In the genomic region with DNA sequence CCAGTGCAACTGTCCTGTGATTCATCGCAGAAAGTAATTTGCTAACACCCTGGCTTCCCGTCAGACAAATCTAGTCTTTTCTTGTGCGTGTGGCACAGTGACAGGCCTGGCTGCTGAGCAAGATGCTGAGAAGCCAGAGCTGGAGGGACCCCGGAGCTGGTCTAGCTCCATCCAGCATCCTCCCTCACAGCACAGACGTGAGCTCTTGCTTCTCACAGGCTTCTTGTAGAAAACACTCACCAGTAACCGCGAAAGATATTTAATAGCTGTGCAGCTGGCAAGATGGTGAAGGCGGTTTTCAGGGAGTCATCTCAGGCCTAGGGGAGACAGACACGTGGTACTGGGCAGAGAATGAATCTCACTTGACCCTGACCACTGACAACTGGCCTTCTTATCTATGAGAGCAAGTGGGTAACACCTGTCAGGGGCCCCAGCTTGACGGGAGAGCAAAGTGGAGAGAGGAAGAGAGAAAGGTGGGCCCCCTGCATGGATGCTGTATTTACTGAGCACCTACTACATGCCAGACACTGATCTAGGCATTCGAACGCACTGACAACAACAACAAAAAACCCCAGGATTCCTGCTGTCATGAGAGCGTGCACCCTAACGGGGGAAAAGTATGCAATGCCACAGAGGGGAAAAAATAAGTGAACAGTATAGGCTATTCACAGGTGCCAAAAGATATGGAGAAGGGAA, we compare ENCODE assay signal across 9 cellular contexts.
DNase-seq lines count a peak whose midpoint lies in the region; ATAC-seq and TF ChIP-seq lines count a peak whose summit lies in the region.
"Had no signal": no experiment of that assay in that cellular context is flagged by ENCODE, and none has a peak within 500 bp of the region (broad histone marks: within the 10 kb centered on the region; RNA-seq: fewer than 3 reads in every experiment).

No MANE protein-coding gene starts in this region.

- H3K4me3 ChIP-seq in SU-DHL-6 (ENCODE audit: insufficient read depth, low read length, poor library complexity, severe bottlenecking) (peak overlapping the region; percentile 30), fibroblast of mammary gland (ENCODE audit: control insufficient read depth, low read depth, low read length) (no peak overlapping the region), thymus (ENCODE audit: low read length) (no peak overlapping the region), tibial artery (no peak overlapping the region)
- H3K4me3 ChIP-seq: hepatocyte had no signal

- no peak for ATAC-seq in activated naive CD4-positive, alpha-beta T cell treated with anti-CD3 and anti-CD28 coated beads, Interleukin-2, amount 50 U/mL, for 72 hours
- ATAC-seq in GM21367 (IDR thresholded peaks at IDR 0.05; ENCODE audit: unreplicated experiment) (no peak), HG02623 (IDR thresholded peaks at IDR 0.05; ENCODE audit: unreplicated experiment) (no peak)

- 91% methylated on average over 14 of the region's 14 CpGs for WGBS in thymus

- H3K4me1 ChIP-seq in thymus (ENCODE audit: control insufficient read depth, insufficient read depth, low read length) (peaks cover 29% of the 10 kb centered on the region), tibial artery (peaks cover 0 to 10% (median 4%) of the 10 kb centered on the region in 4 donors)

- H3K79me2 ChIP-seq in SU-DHL-6 (ENCODE audit: insufficient read depth, low read length), result peaks cover 71% of the 10 kb centered on the region
- H3K79me2 ChIP-seq: hepatocyte had no signal

- peak overlapping the region; percentile 84 for H3K4me2 ChIP-seq in SU-DHL-6 (ENCODE audit: low read depth, low read length, poor library complexity, severe bottlenecking)
- H3K4me2 ChIP-seq: hepatocyte had no signal

- H3K27ac Mint-ChIP-seq in activated naive CD4-positive, alpha-beta T cell treated with anti-CD3 and anti-CD28 coated beads, Interleukin-2, amount 50 U/mL, for 72 hours, result peak overlapping the region; percentile 26 to 33

- intact Hi-C loops in tibial artery (cut with DNase I; ENCODE audit: low total_unique reads), result no loop called here

- TF ChIP-seq CTCF in SU-DHL-6 (IDR thresholded peaks at IDR 0.05; ENCODE audit: insufficient read depth, low read length, poor library complexity, severe bottlenecking), result no peak
- TF ChIP-seq CTCF in fibroblast of mammary gland (conservative IDR thresholded peaks at IDR 0.05; ENCODE audit: control insufficient read depth, insufficient read depth, low read depth, low read length), result no peak
- TF ChIP-seq CTCF in tibial artery (IDR thresholded peaks at IDR 0.05), result no peak

- H3K36me3 ChIP-seq in SU-DHL-6 (ENCODE audit: low read length) (no peaks in the 10 kb centered on the region), thymus (ENCODE audit: control insufficient read depth, insufficient read depth) (peaks cover 29% of the 10 kb centered on the region), tibial artery (no peaks in the 10 kb centered on the region)

- no peaks in the 10 kb centered on the region for H3K9me3 Mint-ChIP-seq in activated naive CD4-positive, alpha-beta T cell treated with anti-CD3 and anti-CD28 coated beads, Interleukin-2, amount 50 U/mL, for 72 hours

- H3K9me3 ChIP-seq in SU-DHL-6 (ENCODE audit: insufficient read depth, low read length) (no peaks in the 10 kb centered on the region), thymus (ENCODE audit: control insufficient read depth) (no peaks in the 10 kb centered on the region), tibial artery (no peaks in the 10 kb centered on the region)

- H3K27ac ChIP-seq in SU-DHL-6 (ENCODE audit: low read depth, low read length), result peak overlapping the region; percentile 99
- H3K27ac ChIP-seq in thymus (ENCODE audit: low read depth), result peak overlapping the region; percentile 20
- H3K27ac ChIP-seq in tibial artery, result no peak overlapping the region
- H3K27ac ChIP-seq: hepatocyte had no signal

- H3K36me3 Mint-ChIP-seq in activated naive CD4-positive, alpha-beta T cell treated with anti-CD3 and anti-CD28 coated beads, Interleukin-2, amount 50 U/mL, for 72 hours, result peaks cover 8 to 37% of the 10 kb centered on the region in 2 donors

- H3K9ac ChIP-seq in SU-DHL-6 (ENCODE audit: low read length), result peak overlapping the region; percentile 67

- H3F3A ChIP-seq in SU-DHL-6 (ENCODE audit: insufficient read depth), result peaks cover 66% of the 10 kb centered on the region

- no peak for DNase-seq in activated naive CD4-positive, alpha-beta T cell treated with anti-CD3 and anti-CD28 coated beads, Interleukin-2, amount 50 U/mL, for 72 hours (ENCODE audit: low spot score in 2 of 2)
- DNase-seq in activated naive CD4-positive, alpha-beta T cell treated with anti-CD3 and anti-CD28 coated beads, Interleukin-2, amount 50 U/mL, for 16 hours, result no peak
- peak; percentile 40 for DNase-seq in fibroblast of mammary gland (ENCODE audit: low read depth)
- no peak for DNase-seq in tibial artery

- no peak overlapping the region for H2AFZ ChIP-seq in SU-DHL-6 (ENCODE audit: low read depth, low read length, severe bottlenecking)
- H2AFZ ChIP-seq: hepatocyte had no signal

- H3K9me2 ChIP-seq in SU-DHL-6 (replicated peaks; ENCODE audit: insufficient read depth, low read length), result no peaks in the 10 kb centered on the region

- H3K27me3 ChIP-seq in SU-DHL-6 (ENCODE audit: low read length), result no peaks in the 10 kb centered on the region
- H3K27me3 ChIP-seq in thymus (ENCODE audit: control insufficient read depth, insufficient read depth), result no peaks in the 10 kb centered on the region
- peaks cover 0 to 7% of the 10 kb centered on the region in 2 donors for H3K27me3 ChIP-seq in tibial artery
- H3K27me3 ChIP-seq: hepatocyte had no signal

- H4K20me1 ChIP-seq in SU-DHL-6 (ENCODE audit: low read depth, low read length), result no peaks in the 10 kb centered on the region

Comparison
In these comparisons a context has a peak if more than half of its experiments do, and no peak if none do; other contexts are left out.
1. H3K27ac ChIP-seq: peak in SU-DHL-6 (single experiment) and thymus (single experiment); none in tibial artery (0 of 2).